In genomic region chr14:32896979-32897723, GRCh38 we compare ENCODE assay signal across 8 cellular contexts. TPM values are rescaled to one million over a fixed set of nuclear protein-coding genes. Genes with fewer than 3 reads are reported as not detected.
DNase-seq lines count a peak whose midpoint lies in the region; ATAC-seq, FAIRE-seq and TF ChIP-seq lines count a peak whose summit lies in the region.

No MANE protein-coding gene starts in this region.

- no peak for DNase-seq in AG04449 (ENCODE audit: low read depth, low spot score)
- no peak for DNase-seq in Jurkat, Clone E6-1 (ENCODE audit: low read depth, low spot score)
- no peak for DNase-seq in K562 (ENCODE audit: extremely low read depth in 1 of 4, low spot score in 3 of 4)
- no peak for DNase-seq in right lobe of liver
- DNase-seq in upper lobe of left lung: no peak
- no peak for DNase-seq in stimulated activated naive CD4-positive, alpha-beta T cell treated with Interleukin-2 at 50 U/mL for 16 hours (lab: John Stamatoyannopoulos, UW)
- DNase-seq in NOMO-1 treated with dmso at 0.1 percent for 144 hours (lab: John Stamatoyannopoulos, UW; ENCODE audit: unreplicated experiment): no peak

- H3K4me1 ChIP-seq in K562 (replicated peaks in 1 of 2; ENCODE audit: control insufficient read depth in 2 of 2, insufficient read depth in 2 of 2, low read length in 2 of 2): no peaks in the 10 kb centered on the region
- H3K4me1 ChIP-seq in right lobe of liver: no peaks in the 10 kb centered on the region
- H3K4me1 ChIP-seq in upper lobe of left lung: no peaks in the 10 kb centered on the region

- no peak for TF ChIP-seq CTCF in AG04449 (IDR thresholded peaks at IDR 0.05; ENCODE audit: insufficient read depth, low read length, missing control alignments)
- TF ChIP-seq CTCF in K562 (IDR thresholded peaks at IDR 0.05 in 2 of 3, conservative IDR thresholded peaks at IDR 0.05 in 1 of 3; ENCODE audit: insufficient read depth in 2 of 3, low read depth in 1 of 3, low read length in 3 of 3): no peak
- TF ChIP-seq CTCF in right lobe of liver (IDR thresholded peaks at IDR 0.05): no peak
- no peak for TF ChIP-seq CTCF in upper lobe of left lung (IDR thresholded peaks at IDR 0.05)

- TF ChIP-seq POLR2A in K562 (conservative IDR thresholded peaks at IDR 0.05) (no peak), right lobe of liver (IDR thresholded peaks at IDR 0.05) (no peak), upper lobe of left lung (IDR thresholded peaks at IDR 0.05) (no peak)

- no peaks in the 10 kb centered on the region for H3K36me3 ChIP-seq in K562 (ENCODE audit: control insufficient read depth, insufficient read depth, low read length)
- H3K36me3 ChIP-seq in right lobe of liver: no peaks in the 10 kb centered on the region
- H3K36me3 ChIP-seq in upper lobe of left lung: no peaks in the 10 kb centered on the region

- POLR2A ChIA-PET in AG04449 (lab: Yijun Ruan, JAX): no interaction called here
- POLR2A ChIA-PET in K562 (lab: Yijun Ruan, JAX): no interaction called here

- no peak overlapping the region for H3K9ac ChIP-seq in K562 (ENCODE audit: insufficient read depth in 1 of 2, low read depth in 2 of 2, low read length in 2 of 2)

- peak overlapping the region; percentile 21 for H3K4me2 ChIP-seq in K562 (ENCODE audit: insufficient read depth, low read length)

- H3K27ac ChIP-seq in K562 (ENCODE audit: extremely low read depth, low read depth, low read length): no peak overlapping the region
- H3K27ac ChIP-seq in right lobe of liver: peak overlapping the region; percentile 78 to 92 (median 88)
- H3K27ac ChIP-seq in upper lobe of left lung: peak overlapping the region; percentile 16 to 70 (median 60)

- H2AFZ ChIP-seq in K562 (ENCODE audit: low read depth, low read length): 0 out of 2 replicates have a peak overlapping the region, but pooled peaks have one; percentile 40

- H4K20me1 ChIP-seq in K562 (replicated peaks; ENCODE audit: control insufficient read depth, insufficient read depth, low read length): no peaks in the 10 kb centered on the region

- TF ChIP-seq RAD21 in K562 (CRISPR knock-in tag; conservative IDR thresholded peaks at IDR 0.05 in 1 of 2, IDR thresholded peaks at IDR 0.05 in 1 of 2): no peak

- in situ Hi-C loops in K562 (cut with MboI): loop anchor here (10.0 kb wide), 1 partner anchor 292 kb away; no protein-coding TSS in a partner anchor

- TF ChIP-seq EP300 in K562 (IDR thresholded peaks at IDR 0.05; ENCODE audit: low read length) (no peak), upper lobe of left lung (IDR thresholded peaks at IDR 0.05) (no peak)

- no peak for ATAC-seq in K562
- ATAC-seq in right lobe of liver: peak; percentile 89 to 92 (median 90)
- peak in 1 of 2 donors; percentile 57 for ATAC-seq in upper lobe of left lung (ENCODE audit: low FRiP score in 2 of 2)
- ATAC-seq in HG03469 (IDR thresholded peaks at IDR 0.05; ENCODE audit: unreplicated experiment): no peak

- no TSS peak for BruUV-seq in K562 (replicated peaks; lab: Mats Ljungman, UMichigan)

- WGBS in K562 (ENCODE audit: insufficient coverage, low coverage, missing lambda C conversion rate): 0% methylated on average over 11 of the region's 11 CpGs
- 9% methylated on average over 11 of the region's 11 CpGs for WGBS in right lobe of liver (ENCODE audit: insufficient coverage, low coverage, low lambda C conversion rate, missing lambda C conversion rate)
- WGBS in upper lobe of left lung, 2 donors: 36 to 38% methylated on average over 11 of the region's 11 CpGs

- H3K9me3 ChIP-seq in K562 (replicated peaks; ENCODE audit: control insufficient read depth, insufficient read depth, low read depth, low read length): no peaks in the 10 kb centered on the region
- no peaks in the 10 kb centered on the region for H3K9me3 ChIP-seq in right lobe of liver
- H3K9me3 ChIP-seq in upper lobe of left lung: no peaks in the 10 kb centered on the region

- H3K27me3 ChIP-seq in K562 (ENCODE audit: control insufficient read depth in 2 of 2, insufficient read depth in 2 of 2, low read length in 2 of 2): 0 out of 5 replicates have a peak, but pooled peaks cover 0 to 4% of the 10 kb centered on the region in 2 experiments
- no peaks in the 10 kb centered on the region for H3K27me3 ChIP-seq in right lobe of liver
- H3K27me3 ChIP-seq in upper lobe of left lung: no peaks in the 10 kb centered on the region

- intact Hi-C loops in K562 (cut with micrococcal nuclease): no loop called here
- intact Hi-C loops in right lobe of liver (cut with DNase I): no loop called here

- CTCF ChIA-PET in AG04449 (lab: Yijun Ruan, JAX): no interaction called here
- CTCF ChIA-PET in K562 (lab: Yijun Ruan, JAX; ENCODE audit: low intra/inter-chr PET ratio): no interaction called here

- no peaks in the 10 kb centered on the region for H3K79me2 ChIP-seq in K562 (ENCODE audit: control insufficient read depth, insufficient read depth, low read length)

- H3K9me1 ChIP-seq in K562 (ENCODE audit: control insufficient read depth, insufficient read depth, low read length): no peaks in the 10 kb centered on the region

- no peak for FAIRE-seq in K562 (lab: Jason Lieb, UNC)

- H3K4me3 ChIP-seq in AG04449 (ENCODE audit: low read depth, low read length): peak overlapping the region; percentile 28
- H3K4me3 ChIP-seq in Jurkat, Clone E6-1 (ENCODE audit: low read length): peak overlapping the region; percentile 23
- H3K4me3 ChIP-seq in K562: peak overlapping the region; percentile 18
- H3K4me3 ChIP-seq in right lobe of liver: peak overlapping the region; percentile 41 to 58 (median 50)
- H3K4me3 ChIP-seq in upper lobe of left lung: peak overlapping the region in 3 of 4 donors; percentile 33 to 50 (median 49)

TF ChIP-seq in K562, 482 proteins besides CTCF, POLR2A, EP300 and RAD21:
- TF ChIP-seq BACH1 (tag; IDR thresholded peaks at IDR 0.05) (no peak), RHOXF2B (CRISPR knock-in tag; conservative IDR thresholded peaks at IDR 0.05) (no peak), MAFG (tag; conservative IDR thresholded peaks at IDR 0.05) (0 out of 2 replicates have a peak, but pooled peaks have one; percentile 6)
TF ChIP-seq in K562: peak in this region for 1.

RNA-seq across cellular contexts. Expression of gene NPAS3, which starts 41.5 kb away (rescaled TPM):
- polyA plus RNA-seq in Jurkat, Clone E6-1 (2012; ENCODE audit: insufficient read depth, insufficient read length): not detected
- not detected in 2 replicates for total RNA-seq in K562 (2011; cell fraction: chromatin; rRNA removed; ENCODE audit: low replicate concordance)
- not detected in 2 replicates for total RNA-seq in K562 (2011; cell fraction: nucleolus; rRNA removed)
- not detected in 2 replicates for total RNA-seq in K562 (2011; cell fraction: nucleoplasm; rRNA removed)
- total RNA-seq in K562 (2014; rRNA removed): not detected in 2 replicates
- total RNA-seq in K562 (2014; rRNA removed; fragmentation: Illumina TruSeq; extraction: Trizol): not detected in 2 replicates
- total RNA-seq in K562 (2015; rRNA removed; fragmentation: Illumina TruSeq; extraction: Trizol): not detected in 2 replicates
- total RNA-seq in K562 (2021): not detected in 2 replicates
- 0.04 TPM in 1 of 2 replicates, not detected in the other for polyA plus RNA-seq in K562 (2011; rRNA removed)
- not detected in 2 replicates for polyA plus RNA-seq in K562 (2011; cell fraction: cytosol; rRNA removed)
- 0.16 TPM in 1 of 2 replicates, not detected in the other for polyA plus RNA-seq in K562 (2011; cell fraction: nucleus; rRNA removed)
- 0.07 TPM in 1 of 2 replicates, not detected in the other for polyA plus RNA-seq in K562 (2012)
- not detected in 2 replicates for polyA plus RNA-seq in K562 (2014; fragmentation: Illumina TruSeq; extraction: Trizol)
- polyA plus RNA-seq in K562 (2014; fragmentation: Nextera tagmentation; extraction: Ambion mirVana): not detected
- polyA plus RNA-seq in K562 (2014; rRNA removed): 0.04 TPM in 1 of 2 replicates, not detected in the other
- 0.33 TPM in 1 of 2 replicates, not detected in the other for polyA minus RNA-seq in K562 (2011; rRNA and poly(A)+ RNA removed)
- not detected in 2 replicates for polyA minus RNA-seq in K562 (2011; cell fraction: cytosol; rRNA and poly(A)+ RNA removed)
- 0.22 and 0.27 TPM in 2 replicates for polyA minus RNA-seq in K562 (2011; cell fraction: nucleus; rRNA and poly(A)+ RNA removed)
- under 1 TPM in 4 of 6 experiments, not detected in 2; 0.11 to 0.83 (median 0.21) TPM for total RNA-seq in right lobe of liver
- under 1 TPM in 4 of 6 donors, not detected in 2; 0.30 to 0.77 (median 0.59) TPM for total RNA-seq in upper lobe of left lung

Comparison
In these comparisons a context has a peak if more than half of its experiments do, and no peak if none do; other contexts are left out.
1. ATAC-seq: peak in right lobe of liver (4 of 4); none in K562 (single experiment) and HG03469 (single experiment).
2. Peak in every context shown above with its lines, with median percentiles within 50 percentile points of each other: H3K4me3 ChIP-seq.